Comparison of ENCODE assay signal across 31 cellular contexts in the genomic region with DNA sequence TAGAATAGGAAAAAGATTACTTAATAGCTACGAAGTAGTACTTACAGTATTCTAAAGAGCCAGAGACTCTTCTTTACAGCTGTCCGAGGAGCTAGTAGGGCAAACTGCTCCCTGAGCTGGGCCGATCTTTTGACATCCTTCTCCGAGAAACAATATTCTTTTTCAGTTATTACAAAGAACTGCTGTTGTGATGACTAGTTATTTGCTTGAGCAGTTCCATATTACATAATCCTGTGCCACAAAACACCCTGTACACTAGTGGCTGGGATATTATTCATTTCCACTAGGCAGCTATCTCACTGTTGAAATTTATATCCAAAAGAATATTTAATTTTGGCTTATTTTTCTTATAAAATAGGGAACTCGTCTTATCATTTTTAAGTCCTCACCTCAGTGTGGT. TPM values are rescaled to one million over a fixed set of nuclear protein-coding genes. Genes with fewer than 3 reads are reported as not detected.
"Had no signal": no experiment of that assay in that cellular context is flagged by ENCODE, and none has a peak within 500 bp of the region (broad histone marks: within the 10 kb centered on the region; RNA-seq: fewer than 3 reads in every experiment).

No MANE protein-coding gene starts in this region.

- H3K4me1 ChIP-seq: SJCRH30 had no signal

- H3K4me1 Mint-ChIP-seq: activated CD4-positive, alpha-beta memory T cell treated with anti-CD3 and anti-CD28 coated beads, Interleukin-2, amount 10 ng/mL, durations not matched to agents 7 days and 5 days; activated CD8-positive, alpha-beta memory T cell treated with anti-CD3 and anti-CD28 coated beads, Interleukin-2, amount 10 ng/mL, durations not matched to agents 7 days and 5 days; activated naive CD4-positive, alpha-beta T cell treated with anti-CD3 and anti-CD28 coated beads, Interleukin-2, amount 50 U/mL, for 24 hours; activated naive CD8-positive, alpha-beta T cell treated with anti-CD3 and anti-CD28 coated beads, Interleukin-2, amount 10 ng/mL, durations not matched to agents 7 days and 5 days; central memory CD8-positive, alpha-beta T cell had no signal

- H3K36me3 ChIP-seq: cardiac muscle cell, SJCRH30, WERI-Rb-1 had no signal

- DNase-seq: activated CD4-positive, alpha-beta memory T cell treated with anti-CD3 and anti-CD28 coated beads, Interleukin-2, amount 10 ng/mL, durations not matched to agents 7 days and 5 days; activated CD4-positive, alpha-beta T cell treated with anti-CD3 and anti-CD28 coated beads for 1 hour; activated CD4-positive, alpha-beta T cell treated with anti-CD3 and anti-CD28 coated beads for 48 hours; activated CD4-positive, CD25-positive, alpha-beta regulatory T cell; activated CD8-positive, alpha-beta memory T cell treated with anti-CD3 and anti-CD28 coated beads for 24 hours; activated CD8-positive, alpha-beta memory T cell treated with anti-CD3 and anti-CD28 coated beads, Interleukin-2, amount 10 ng/mL, durations not matched to agents 7 days and 5 days; activated CD8-positive, alpha-beta memory T cell treated with anti-CD3 and anti-CD28 coated beads, Interleukin-2, amount 50 U/mL, for 48 hours; activated effector memory CD4-positive, alpha-beta T cell treated with Interleukin-2 at 50 U/mL for 16 hours; activated naive CD8-positive, alpha-beta T cell treated with anti-CD3 and anti-CD28 coated beads, Interleukin-2, amount 10 ng/mL, durations not matched to agents 7 days and 5 days; activated T-cell treated with anti-CD3 and anti-CD28 coated beads, Interleukin-2, amount 50 U/mL, for 48 hours; amygdala; NCI-H1092 treated with DMSO at 0.1 percent for 48 hours; NCI-H1417; NCI-H187 treated with DMSO at 0.1 percent for 48 hours; NCI-H2081; NCI-H2171 treated with DMSO at 0.1 percent for 48 hours; NCI-H2227 treated with DMSO at 0.1 percent for 48 hours; NCI-H446; NCI-H510A treated with DMSO at 0.1 percent for 48 hours; SHP77; SJCRH30; T1000; WERI-Rb-1 had no signal

- H3K4me3 Mint-ChIP-seq: activated CD4-positive, alpha-beta memory T cell treated with anti-CD3 and anti-CD28 coated beads, Interleukin-2, amount 10 ng/mL, durations not matched to agents 7 days and 5 days; activated CD8-positive, alpha-beta memory T cell treated with anti-CD3 and anti-CD28 coated beads, Interleukin-2, amount 10 ng/mL, durations not matched to agents 7 days and 5 days; activated naive CD4-positive, alpha-beta T cell treated with anti-CD3 and anti-CD28 coated beads, Interleukin-2, amount 50 U/mL, for 24 hours; activated naive CD8-positive, alpha-beta T cell treated with anti-CD3 and anti-CD28 coated beads, Interleukin-2, amount 10 ng/mL, durations not matched to agents 7 days and 5 days; central memory CD8-positive, alpha-beta T cell had no signal

- H3K9me3 Mint-ChIP-seq: activated CD4-positive, alpha-beta memory T cell treated with anti-CD3 and anti-CD28 coated beads, Interleukin-2, amount 10 ng/mL, durations not matched to agents 7 days and 5 days; activated naive CD4-positive, alpha-beta T cell treated with anti-CD3 and anti-CD28 coated beads, Interleukin-2, amount 50 U/mL, for 24 hours; activated naive CD8-positive, alpha-beta T cell treated with anti-CD3 and anti-CD28 coated beads, Interleukin-2, amount 10 ng/mL, durations not matched to agents 7 days and 5 days; central memory CD8-positive, alpha-beta T cell had no signal

- H3K27ac ChIP-seq: ascending aorta, cardiac muscle cell, SJCRH30, SK-N-MC, WERI-Rb-1 had no signal

- H3K27me3 ChIP-seq: ascending aorta, cardiac muscle cell, SJCRH30 had no signal

- H3K9me3 ChIP-seq: ascending aorta, SJCRH30 had no signal

- H3K27me3 Mint-ChIP-seq: activated CD4-positive, alpha-beta memory T cell treated with anti-CD3 and anti-CD28 coated beads, Interleukin-2, amount 10 ng/mL, durations not matched to agents 7 days and 5 days; activated CD8-positive, alpha-beta memory T cell treated with anti-CD3 and anti-CD28 coated beads, Interleukin-2, amount 10 ng/mL, durations not matched to agents 7 days and 5 days; activated naive CD8-positive, alpha-beta T cell treated with anti-CD3 and anti-CD28 coated beads, Interleukin-2, amount 10 ng/mL, durations not matched to agents 7 days and 5 days; central memory CD8-positive, alpha-beta T cell had no signal

- H3K27ac Mint-ChIP-seq: activated CD4-positive, alpha-beta memory T cell treated with anti-CD3 and anti-CD28 coated beads, Interleukin-2, amount 10 ng/mL, durations not matched to agents 7 days and 5 days; activated CD8-positive, alpha-beta memory T cell treated with anti-CD3 and anti-CD28 coated beads, Interleukin-2, amount 10 ng/mL, durations not matched to agents 7 days and 5 days; activated naive CD4-positive, alpha-beta T cell treated with anti-CD3 and anti-CD28 coated beads, Interleukin-2, amount 50 U/mL, for 24 hours; activated naive CD8-positive, alpha-beta T cell treated with anti-CD3 and anti-CD28 coated beads, Interleukin-2, amount 10 ng/mL, durations not matched to agents 7 days and 5 days had no signal

- H3K36me3 Mint-ChIP-seq: activated CD8-positive, alpha-beta memory T cell treated with anti-CD3 and anti-CD28 coated beads, Interleukin-2, amount 10 ng/mL, durations not matched to agents 7 days and 5 days; activated naive CD4-positive, alpha-beta T cell treated with anti-CD3 and anti-CD28 coated beads, Interleukin-2, amount 50 U/mL, for 24 hours; activated naive CD8-positive, alpha-beta T cell treated with anti-CD3 and anti-CD28 coated beads, Interleukin-2, amount 10 ng/mL, durations not matched to agents 7 days and 5 days had no signal

- H3K4me3 ChIP-seq: ascending aorta, cardiac muscle cell, SJCRH30, SK-N-MC had no signal

RNA-seq across cellular contexts. Expression of a gene that starts 11.2 kb away (rescaled TPM):
- total RNA-seq: activated CD4-positive, alpha-beta memory T cell treated with anti-CD3 and anti-CD28 coated beads, Interleukin-2, amount 10 ng/mL, durations not matched to agents 7 days and 5 days; activated CD8-positive, alpha-beta memory T cell treated with anti-CD3 and anti-CD28 coated beads, Interleukin-2, amount 10 ng/mL, durations not matched to agents 7 days and 5 days; activated naive CD8-positive, alpha-beta T cell treated with anti-CD3 and anti-CD28 coated beads, Interleukin-2, amount 10 ng/mL, durations not matched to agents 7 days and 5 days; cardiac muscle cell; M059J; T-helper 1 cell treated with Interleukin-12 subunit alpha and Interleukin-12 subunit beta and Interleukin-4 antibody, amounts not matched to agents 30 ng/mL and 1 ng/mL, for 36 hours; T-helper 2 cell treated with Interferon-gamma antibody and Interleukin-4, amounts not matched to agents 100 ng/mL and 5 ng/mL, for 36 hours had no signal
- polyA plus RNA-seq: cardiac muscle cell had no signal
